In the genomic region with DNA sequence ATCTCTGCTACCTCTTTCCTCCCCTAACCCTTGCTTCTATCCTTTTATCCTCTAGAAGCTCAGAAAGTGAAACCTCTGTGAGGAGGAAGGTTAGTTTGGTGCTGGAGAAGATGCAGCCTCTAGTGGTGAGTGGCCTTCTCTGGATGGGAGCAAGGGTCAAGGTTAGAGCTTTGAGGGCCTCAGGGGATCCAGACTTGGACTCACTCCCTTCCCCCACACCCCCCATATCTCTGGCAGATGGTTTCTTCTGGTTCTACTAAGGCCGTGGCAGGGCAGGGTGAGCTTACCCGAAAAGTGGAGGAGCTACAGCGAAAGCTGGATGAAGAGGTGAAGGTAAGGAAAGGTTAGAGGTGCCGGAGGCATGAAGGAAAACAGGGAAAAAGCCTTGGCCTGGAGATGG, we compare ENCODE assay signal across 20 cellular contexts. TPM values are rescaled to one million over a fixed set of nuclear protein-coding genes. Genes with fewer than 3 reads are reported as not detected.
DNase-seq lines count a peak whose midpoint lies in the region; ATAC-seq and TF ChIP-seq lines count a peak whose summit lies in the region.
"Had no signal": no experiment of that assay in that cellular context is flagged by ENCODE, and none has a peak within 500 bp of the region (broad histone marks: within the 10 kb centered on the region; RNA-seq: fewer than 3 reads in every experiment).

No MANE protein-coding gene starts in this region.

- CTCF ChIA-PET in AG04450 (lab: Charles Lee): interaction anchor here (1.5 to 1.7 kb wide), 3 partner anchors 10 to 76 kb away, joined by 4 read pairs; a partner anchor contains a TSS

- H3K9me3 Mint-ChIP-seq in mesothelial cell of epicardium: no peaks in the 10 kb centered on the region
- H3K9me3 Mint-ChIP-seq: activated T-helper 1 cell treated with anti-CD3 and anti-CD28 coated beads, Interleukin-12 subunit alpha, Interleukin-12 subunit beta, Interleukin-2, Interleukin-4 antibody, amounts not matched to agents 30 ng/mL and 10 ng/mL and 1 ng/mL, durations not matched to agents 14 hours and 24 hours and 36 hours; CD4-positive, alpha-beta T cell; central memory CD8-positive, alpha-beta T cell; stimulated activated memory B cell treated with anti-CD40 and anti-IgM and Interleukin-4, amounts not matched to agents 10 μg/mL and 1 μg/mL and 100 μg/mL, for 72 hours had no signal

- POLR2A ChIA-PET in AG04450 (lab: Yijun Ruan, JAX): no interaction called here

- H3K27ac Mint-ChIP-seq in T-helper 17 cell (peak overlapping the region; percentile 71), mesothelial cell of epicardium (peak overlapping the region; percentile 90)
- H3K27ac Mint-ChIP-seq: activated CD8-positive, alpha-beta T cell treated with anti-CD3 and anti-CD28 coated beads, Interleukin-2, amount 10 ng/mL, durations not matched to agents 7 days and 5 days; activated T-helper 1 cell treated with anti-CD3 and anti-CD28 coated beads, Interleukin-12 subunit alpha, Interleukin-12 subunit beta, Interleukin-2, Interleukin-4 antibody, amounts not matched to agents 30 ng/mL and 10 ng/mL and 1 ng/mL, durations not matched to agents 14 hours and 24 hours and 36 hours; CD4-positive, alpha-beta T cell; stimulated activated memory B cell treated with anti-CD40 and anti-IgM and Interleukin-4, amounts not matched to agents 10 μg/mL and 1 μg/mL and 100 μg/mL, for 72 hours had no signal

- H3K4me3 Mint-ChIP-seq in T-helper 17 cell (no peak overlapping the region), mesothelial cell of epicardium (no peak overlapping the region)
- H3K4me3 Mint-ChIP-seq: activated CD8-positive, alpha-beta T cell treated with anti-CD3 and anti-CD28 coated beads, Interleukin-2, amount 10 ng/mL, durations not matched to agents 7 days and 5 days; activated T-helper 1 cell treated with anti-CD3 and anti-CD28 coated beads, Interleukin-12 subunit alpha, Interleukin-12 subunit beta, Interleukin-2, Interleukin-4 antibody, amounts not matched to agents 30 ng/mL and 10 ng/mL and 1 ng/mL, durations not matched to agents 14 hours and 24 hours and 36 hours; CD4-positive, alpha-beta T cell; central memory CD8-positive, alpha-beta T cell; stimulated activated memory B cell treated with anti-CD40 and anti-IgM and Interleukin-4, amounts not matched to agents 10 μg/mL and 1 μg/mL and 100 μg/mL, for 72 hours had no signal

- no peak for ATAC-seq in T-helper 17 cell
- ATAC-seq: activated CD8-positive, alpha-beta T cell treated with anti-CD3 and anti-CD28 coated beads, Interleukin-2, amount 10 ng/mL, durations not matched to agents 7 days and 5 days; stimulated activated memory B cell treated with anti-CD40 and anti-IgM and Interleukin-4, amounts not matched to agents 10 μg/mL and 1 μg/mL and 100 μg/mL, for 72 hours had no signal

- H3K36me3 Mint-ChIP-seq in T-helper 17 cell (ENCODE audit: low read depth) (peaks cover 2% of the 10 kb centered on the region), mesothelial cell of epicardium (peaks cover 12% of the 10 kb centered on the region)

- DNase-seq in AG04450 (ENCODE audit: low read depth, low spot score) (no peak), GM13976 (ENCODE audit: low spot score) (peak; percentile 49), T-helper 17 cell (no peak), mesothelial cell of epicardium (ENCODE audit: low spot score in 2 of 2, unreplicated experiment in 2 of 2) (no peak), substantia nigra (lab: John Stamatoyannopoulos, UW) (no peak), Ammon's horn (ENCODE audit: low spot score) (no peak), SW 1271 (lab: John Stamatoyannopoulos, UW) (no peak)
- no peak for DNase-seq in activated CD8-positive, alpha-beta memory T cell treated with anti-CD3 and anti-CD28 coated beads, Interleukin-2, amount 50 U/mL, for 48 hours
- DNase-seq: activated CD8-positive, alpha-beta T cell treated with anti-CD3 and anti-CD28 coated beads, Interleukin-2, amount 10 ng/mL, durations not matched to agents 7 days and 5 days; CD4-positive, alpha-beta T cell; DND-41; NCI-H1694; stimulated activated CD4-positive, alpha-beta T cell treated with anti-CD3 and anti-CD28 coated beads, Interleukin-12 subunit alpha, Interleukin-12 subunit beta, amount 100 ng/mL, for 4 hours; transverse colon had no signal

- no peaks in the 10 kb centered on the region for H3K9me3 ChIP-seq in AG04450 (ENCODE audit: control insufficient read depth, insufficient read depth, low read length)
- no peaks in the 10 kb centered on the region for H3K9me3 ChIP-seq in T-helper 17 cell (ENCODE audit: control insufficient read depth, low read length, poor library complexity, severe bottlenecking)
- H3K9me3 ChIP-seq: A549, prostate gland, transverse colon had no signal

- no peak overlapping the region for H3K27ac ChIP-seq in AG04450 (ENCODE audit: low read depth, low read length)
- no peak overlapping the region for H3K27ac ChIP-seq in substantia nigra (ENCODE audit: low read depth, low read length, poor library complexity, severe bottlenecking)
- H3K27ac ChIP-seq: A549, prostate gland, SK-N-MC, transverse colon had no signal

- no peaks in the 10 kb centered on the region for H3K27me3 ChIP-seq in AG04450 (ENCODE audit: control insufficient read depth, insufficient read depth, low read length)
- H3K27me3 ChIP-seq: transverse colon had no signal

- TF ChIP-seq CTCF in AG04450 (IDR thresholded peaks at IDR 0.05; ENCODE audit: low read depth, low read length) (peak; percentile 2; the same call in 1 of the 2 replicates), GM13976 (IDR thresholded peaks at IDR 0.05; ENCODE audit: borderline replicate concordance, control extremely low read depth, extremely low read depth, insufficient read depth, missing control alignments) (peak; percentile 30), mesothelial cell of epicardium (IDR thresholded peaks at IDR 0.05; ENCODE audit: unreplicated experiment) (no peak)

- in situ Hi-C loops in GM13976 (cut with MboI; ENCODE audit: low sequenced_read_pairs, unreplicated experiment): no loop called here

- no peaks in the 10 kb centered on the region for H3K27me3 Mint-ChIP-seq in T-helper 17 cell
- no peaks in the 10 kb centered on the region for H3K27me3 Mint-ChIP-seq in mesothelial cell of epicardium (ENCODE audit: low read depth)
- H3K27me3 Mint-ChIP-seq: CD4-positive, alpha-beta T cell; central memory CD8-positive, alpha-beta T cell had no signal

- H3K4me3 ChIP-seq in AG04450 (ENCODE audit: low read depth, low read length): no peak overlapping the region
- H3K4me3 ChIP-seq: A549, prostate gland, SK-N-MC, transverse colon had no signal

- no peaks in the 10 kb centered on the region for H3K4me1 Mint-ChIP-seq in T-helper 17 cell
- peaks cover 26% of the 10 kb centered on the region for H3K4me1 Mint-ChIP-seq in mesothelial cell of epicardium
- H3K4me1 Mint-ChIP-seq: central memory CD8-positive, alpha-beta T cell had no signal

RNA-seq across cellular contexts. Expression of a gene that starts 9.2 kb away (rescaled TPM):
- polyA plus RNA-seq in AG04450 (2011; rRNA removed): 0.26 and 0.31 TPM in 2 replicates
- 0.43 and 0.83 TPM in 2 replicates for polyA minus RNA-seq in AG04450 (2011; rRNA and poly(A)+ RNA removed)
- total RNA-seq in T-helper 17 cell (under 1 TPM; 0.60 to 0.75 TPM), mesothelial cell of epicardium (37.5 to 39.1 TPM (median 38.9 TPM) in 3 replicates)

RNA-seq across cellular contexts. Expression of a gene that starts 19.8 kb away (rescaled TPM):
- 21.9 and 23.9 TPM in 2 replicates for polyA plus RNA-seq in AG04450 (2011; rRNA removed)
- 18.3 and 22.3 TPM in 2 replicates for polyA minus RNA-seq in AG04450 (2011; rRNA and poly(A)+ RNA removed)
- total RNA-seq in T-helper 17 cell: 10 to 100 TPM; 11.4 to 18.2 TPM
- 14.8 to 17.3 TPM (median 17.3 TPM) in 3 replicates for total RNA-seq in mesothelial cell of epicardium

Comparison
In these comparisons a context has a peak if more than half of its experiments do, and no peak if none do; other contexts are left out.
1. RNA of a gene that starts 9.2 kb away (total RNA-seq): 37.5 to 39.1 TPM in mesothelial cell of epicardium; 0.60 to 0.75 TPM in T-helper 17 cell; every median in the first group is over 10 times any median in the second.